Comparison of ENCODE assay signal across 31 cellular contexts in the genomic region with DNA sequence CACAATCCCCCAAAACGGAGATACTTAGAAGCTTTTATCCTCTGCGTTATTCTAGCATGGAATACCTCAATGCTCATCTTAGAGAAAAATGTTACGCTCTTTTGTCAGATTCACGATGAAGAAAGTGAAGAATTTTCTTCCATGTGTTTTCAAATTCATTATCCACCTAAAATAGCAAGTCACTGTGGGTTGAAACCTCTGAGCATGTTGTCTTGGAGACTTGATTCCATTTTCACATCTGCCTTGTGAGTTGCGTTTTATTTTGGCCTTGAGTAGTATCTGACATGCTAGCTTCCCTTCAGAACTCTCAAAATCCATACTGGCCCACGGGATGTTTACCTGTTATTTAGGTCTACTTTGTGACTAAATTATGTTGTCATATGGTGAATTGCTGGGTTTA.
"Had no signal": no experiment of that assay in that cellular context is flagged by ENCODE, and none has a peak within 500 bp of the region (broad histone marks: within the 10 kb centered on the region; RNA-seq: fewer than 3 reads in every experiment).

No MANE protein-coding gene starts in this region.

- H3K27ac Mint-ChIP-seq: activated CD4-positive, alpha-beta memory T cell treated with anti-CD3 and anti-CD28 coated beads for 36 hours; activated CD4-positive, alpha-beta T cell treated with anti-CD3 and anti-CD28 coated beads for 36 hours; activated CD4-positive, alpha-beta T cell treated with anti-CD3 and anti-CD28 coated beads, Interleukin-2, amount 10 ng/mL, durations not matched to agents 24 days and 14 days; activated CD8-positive, alpha-beta memory T cell treated with anti-CD3 and anti-CD28 coated beads, Interleukin-2, amount 10 ng/mL, durations not matched to agents 7 days and 5 days; activated CD8-positive, alpha-beta T cell treated with anti-CD3 and anti-CD28 coated beads, Interleukin-2, amount 10 ng/mL, durations not matched to agents 7 days and 5 days; activated naive CD4-positive, alpha-beta T cell treated with anti-CD3 and anti-CD28 coated beads for 36 hours; activated naive CD4-positive, alpha-beta T cell treated with anti-CD3 and anti-CD28 coated beads, Interleukin-2, amount 50 U/mL, for 24 hours; activated naive CD8-positive, alpha-beta T cell treated with anti-CD3 and anti-CD28 coated beads for 36 hours; activated naive CD8-positive, alpha-beta T cell treated with anti-CD3 and anti-CD28 coated beads, Interleukin-2, amount 50 U/mL, for 24 hours; activated T-helper 1 cell treated with anti-CD3 and anti-CD28 coated beads, Interleukin-12 subunit alpha, Interleukin-12 subunit beta, Interleukin-2, Interleukin-4 antibody, amounts not matched to agents 30 ng/mL and 10 ng/mL and 1 ng/mL, durations not matched to agents 14 hours and 24 hours and 36 hours; activated T-helper 2 cell treated with anti-CD3 and anti-CD28 coated beads, Interferon-gamma antibody, Interleukin-2, Interleukin-4, amounts not matched to agents 10 μg/mL and 5 μg/mL and 100 μg/mL, durations not matched to agents 14 hours and 24 hours and 36 hours; endodermal cell had no signal

- DNase-seq: activated CD4-positive, alpha-beta memory T cell treated with anti-CD3 and anti-CD28 coated beads for 36 hours; activated CD4-positive, alpha-beta T cell treated with anti-CD3 and anti-CD28 coated beads for 36 hours; activated CD4-positive, alpha-beta T cell treated with anti-CD3 and anti-CD28 coated beads, Interleukin-2, amount 10 ng/mL, durations not matched to agents 24 days and 14 days; activated CD4-positive, CD25-positive, alpha-beta regulatory T cell; activated CD4-positive, CD25-positive, alpha-beta regulatory T cell treated with anti-CD3 and anti-CD28 coated beads, Interleukin-2, amount 50 U/mL, for 72 hours; activated CD8-positive, alpha-beta memory T cell treated with anti-CD3 and anti-CD28 coated beads, Interleukin-2, amount 10 ng/mL, durations not matched to agents 7 days and 5 days; activated CD8-positive, alpha-beta memory T cell treated with anti-CD3 and anti-CD28 coated beads, Interleukin-2, amount 50 U/mL, for 4 hours; activated CD8-positive, alpha-beta T cell treated with anti-CD3 and anti-CD28 coated beads, Interleukin-2, amount 10 ng/mL, durations not matched to agents 7 days and 5 days; activated effector memory CD4-positive, alpha-beta T cell treated with anti-CD3 and anti-CD28 coated beads, Interleukin-2, amount 50 U/mL, for 16 hours; activated naive CD4-positive, alpha-beta T cell treated with anti-CD3 and anti-CD28 coated beads for 36 hours; activated naive CD8-positive, alpha-beta T cell treated with anti-CD3 and anti-CD28 coated beads for 36 hours; activated naive CD8-positive, alpha-beta T cell treated with anti-CD3 and anti-CD28 coated beads, Interleukin-2, amount 50 U/mL, for 24 hours; activated T-cell treated with anti-CD3 and anti-CD28 coated beads, Interleukin-2, amount 50 U/mL, for 1 hour; activated T-cell treated with anti-CD3 and anti-CD28 coated beads, Interleukin-2, amount 50 U/mL, for 48 hours; adrenal gland; amygdala; aorta; body of pancreas; central memory CD4-positive, alpha-beta T cell; cerebellar nuclear complex; colonic mucosa; effector memory CD4-positive, alpha-beta T cell; endodermal cell; foreskin fibroblast; head of caudate nucleus; T-helper 2 cell had no signal

- H3K27ac ChIP-seq: adrenal gland, body of pancreas, cardiac muscle cell, colonic mucosa had no signal

- H3K9me3 ChIP-seq: adrenal gland, body of pancreas, colonic mucosa had no signal

- H3K36me3 Mint-ChIP-seq: activated CD4-positive, alpha-beta memory T cell treated with anti-CD3 and anti-CD28 coated beads for 36 hours; activated CD8-positive, alpha-beta memory T cell treated with anti-CD3 and anti-CD28 coated beads, Interleukin-2, amount 10 ng/mL, durations not matched to agents 7 days and 5 days; activated naive CD4-positive, alpha-beta T cell treated with anti-CD3 and anti-CD28 coated beads, Interleukin-2, amount 50 U/mL, for 24 hours; activated naive CD8-positive, alpha-beta T cell treated with anti-CD3 and anti-CD28 coated beads for 36 hours had no signal

- H3K4me3 Mint-ChIP-seq: activated CD4-positive, alpha-beta memory T cell treated with anti-CD3 and anti-CD28 coated beads for 36 hours; activated CD4-positive, alpha-beta T cell treated with anti-CD3 and anti-CD28 coated beads for 36 hours; activated CD4-positive, alpha-beta T cell treated with anti-CD3 and anti-CD28 coated beads, Interleukin-2, amount 10 ng/mL, durations not matched to agents 24 days and 14 days; activated CD8-positive, alpha-beta memory T cell treated with anti-CD3 and anti-CD28 coated beads, Interleukin-2, amount 10 ng/mL, durations not matched to agents 7 days and 5 days; activated CD8-positive, alpha-beta T cell treated with anti-CD3 and anti-CD28 coated beads, Interleukin-2, amount 10 ng/mL, durations not matched to agents 7 days and 5 days; activated naive CD4-positive, alpha-beta T cell treated with anti-CD3 and anti-CD28 coated beads for 36 hours; activated naive CD4-positive, alpha-beta T cell treated with anti-CD3 and anti-CD28 coated beads, Interleukin-2, amount 50 U/mL, for 24 hours; activated naive CD8-positive, alpha-beta T cell treated with anti-CD3 and anti-CD28 coated beads for 36 hours; activated naive CD8-positive, alpha-beta T cell treated with anti-CD3 and anti-CD28 coated beads, Interleukin-2, amount 50 U/mL, for 24 hours; activated T-helper 1 cell treated with anti-CD3 and anti-CD28 coated beads, Interleukin-12 subunit alpha, Interleukin-12 subunit beta, Interleukin-2, Interleukin-4 antibody, amounts not matched to agents 30 ng/mL and 10 ng/mL and 1 ng/mL, durations not matched to agents 14 hours and 24 hours and 36 hours; endodermal cell had no signal

- H3K36me3 ChIP-seq: adrenal gland, cardiac muscle cell, colonic mucosa had no signal

- H3K9me3 Mint-ChIP-seq: activated CD4-positive, alpha-beta memory T cell treated with anti-CD3 and anti-CD28 coated beads for 36 hours; activated CD4-positive, alpha-beta T cell treated with anti-CD3 and anti-CD28 coated beads, Interleukin-2, amount 10 ng/mL, durations not matched to agents 24 days and 14 days; activated naive CD4-positive, alpha-beta T cell treated with anti-CD3 and anti-CD28 coated beads for 36 hours; activated naive CD4-positive, alpha-beta T cell treated with anti-CD3 and anti-CD28 coated beads, Interleukin-2, amount 50 U/mL, for 24 hours; activated naive CD8-positive, alpha-beta T cell treated with anti-CD3 and anti-CD28 coated beads for 36 hours; activated naive CD8-positive, alpha-beta T cell treated with anti-CD3 and anti-CD28 coated beads, Interleukin-2, amount 50 U/mL, for 24 hours; activated T-helper 1 cell treated with anti-CD3 and anti-CD28 coated beads, Interleukin-12 subunit alpha, Interleukin-12 subunit beta, Interleukin-2, Interleukin-4 antibody, amounts not matched to agents 30 ng/mL and 10 ng/mL and 1 ng/mL, durations not matched to agents 14 hours and 24 hours and 36 hours; activated T-helper 2 cell treated with anti-CD3 and anti-CD28 coated beads, Interferon-gamma antibody, Interleukin-2, Interleukin-4, amounts not matched to agents 10 μg/mL and 5 μg/mL and 100 μg/mL, durations not matched to agents 14 hours and 24 hours and 36 hours; endodermal cell had no signal

- H3K4me3 ChIP-seq: adrenal gland, body of pancreas, cardiac muscle cell, colonic mucosa had no signal

- H3K27me3 Mint-ChIP-seq: activated naive CD8-positive, alpha-beta T cell treated with anti-CD3 and anti-CD28 coated beads, Interleukin-2, amount 50 U/mL, for 24 hours had no signal

- H3K4me1 Mint-ChIP-seq: activated CD4-positive, alpha-beta T cell treated with anti-CD3 and anti-CD28 coated beads for 36 hours; activated CD8-positive, alpha-beta memory T cell treated with anti-CD3 and anti-CD28 coated beads, Interleukin-2, amount 10 ng/mL, durations not matched to agents 7 days and 5 days; activated naive CD4-positive, alpha-beta T cell treated with anti-CD3 and anti-CD28 coated beads, Interleukin-2, amount 50 U/mL, for 24 hours; activated naive CD8-positive, alpha-beta T cell treated with anti-CD3 and anti-CD28 coated beads, Interleukin-2, amount 50 U/mL, for 24 hours; endodermal cell had no signal

- H3K4me1 ChIP-seq: adrenal gland, body of pancreas, colonic mucosa had no signal

- H3K27me3 ChIP-seq: adrenal gland, body of pancreas, cardiac muscle cell, colonic mucosa had no signal

- ATAC-seq: activated CD4-positive, alpha-beta T cell treated with anti-CD3 and anti-CD28 coated beads for 36 hours; activated CD8-positive, alpha-beta memory T cell treated with anti-CD3 and anti-CD28 coated beads, Interleukin-2, amount 10 ng/mL, durations not matched to agents 7 days and 5 days; activated CD8-positive, alpha-beta T cell treated with anti-CD3 and anti-CD28 coated beads, Interleukin-2, amount 10 ng/mL, durations not matched to agents 7 days and 5 days; activated naive CD8-positive, alpha-beta T cell treated with anti-CD3 and anti-CD28 coated beads, Interleukin-2, amount 50 U/mL, for 24 hours; body of pancreas; esophagus mucosa had no signal
